Comparison of ENCODE assay signal across 21 cellular contexts in genomic region chr9:123041498-123041897, GRCh38. TPM values are rescaled to one million over a fixed set of nuclear protein-coding genes. Genes with fewer than 3 reads are reported as not detected.
"Had no signal": no experiment of that assay in that cellular context is flagged by ENCODE, and none has a peak within 500 bp of the region (broad histone marks: within the 10 kb centered on the region; RNA-seq: fewer than 3 reads in every experiment).

No MANE protein-coding gene starts in this region.

- H3K4me1 ChIP-seq: testis had no signal

- DNase-seq: activated B cell treated with CpG ODN at 0.5 μM for 24 hours; activated CD4-positive, alpha-beta T cell treated with anti-CD3 and anti-CD28 coated beads for 36 hours; activated CD8-positive, alpha-beta T cell treated with anti-CD3 and anti-CD28 coated beads, Interleukin-2, amount 10 ng/mL, durations not matched to agents 7 days and 5 days; activated effector memory CD4-positive, alpha-beta T cell treated with anti-CD3 and anti-CD28 coated beads, Interleukin-2, amount 50 U/mL, for 16 hours; activated naive CD4-positive, alpha-beta T cell treated with anti-CD3 and anti-CD28 coated beads for 36 hours; activated naive CD8-positive, alpha-beta T cell treated with anti-CD3 and anti-CD28 coated beads for 36 hours; activated T-cell treated with anti-CD3 and anti-CD28 coated beads for 4 hours; adrenal gland; aorta; effector CD4-positive, alpha-beta T cell; heart left ventricle; hypothalamus; immature natural killer cell; midbrain; naive thymus-derived CD4-positive, alpha-beta T cell; spleen; stimulated activated naive CD4-positive, alpha-beta T cell; testis had no signal

- H3K27me3 ChIP-seq: adrenal gland, cardiac muscle cell, heart left ventricle, right atrium auricular region, spleen, testis had no signal

- H3K27ac ChIP-seq: adrenal gland, cardiac muscle cell, epithelial cell of prostate, right atrium auricular region, spleen, testis had no signal

- ATAC-seq: activated CD4-positive, alpha-beta T cell treated with anti-CD3 and anti-CD28 coated beads for 36 hours; activated CD8-positive, alpha-beta T cell treated with anti-CD3 and anti-CD28 coated beads, Interleukin-2, amount 10 ng/mL, durations not matched to agents 7 days and 5 days; heart left ventricle; naive thymus-derived CD4-positive, alpha-beta T cell had no signal

- H3K9me3 ChIP-seq: adrenal gland, right atrium auricular region, testis had no signal

- H3K4me3 ChIP-seq: adrenal gland, cardiac muscle cell, heart left ventricle, right atrium auricular region, spleen, testis had no signal

- H3K36me3 ChIP-seq: adrenal gland, cardiac muscle cell, right atrium auricular region had no signal

RNA-seq across cellular contexts. Expression of gene GPR21, which starts 8.0 kb away (rescaled TPM):
- polyA plus RNA-seq: cardiac muscle cell; immature natural killer cell; naive thymus-derived CD4-positive, alpha-beta T cell had no signal
